Comparison of ENCODE assay signal across 33 cellular contexts in genomic region chr11:106331163-106331562, GRCh38.
A peak's percentile ranks its signal among the peaks of the same experiment; 100 is the strongest.
DNase-seq lines count a peak whose midpoint lies in the region; ATAC-seq, FAIRE-seq and TF ChIP-seq lines count a peak whose summit lies in the region.
"Had no signal": no experiment of that assay in that cellular context is flagged by ENCODE, and none has a peak within 500 bp of the region (broad histone marks: within the 10 kb centered on the region; RNA-seq: fewer than 3 reads in every experiment).

No MANE protein-coding gene starts in this region.

- no peak overlapping the region for H2AFZ ChIP-seq in mammary epithelial cell (ENCODE audit: low read depth, low read length)

- in situ Hi-C loops in mammary epithelial cell (cut with MboI; ENCODE audit: low sequenced_read_pairs in 2 of 2): loop anchor here in 1 of 2 donors (25.0 kb wide), 1 partner anchor 706 kb away; no protein-coding TSS in a partner anchor

- no peak overlapping the region for H3K9ac ChIP-seq in mammary epithelial cell (ENCODE audit: insufficient read depth, low read length)

- CTCF ChIA-PET in mammary epithelial cell (lab: Charles Lee; ENCODE audit: low non-redundant PET): no interaction called here
- CTCF ChIA-PET in MCF 10A (lab: Yijun Ruan, JAX): no interaction called here

- no peaks in the 10 kb centered on the region for H3K36me3 ChIP-seq in mammary epithelial cell (ENCODE audit: insufficient read depth, low read length)
- no peaks in the 10 kb centered on the region for H3K36me3 ChIP-seq in left lung
- H3K36me3 ChIP-seq: colonic mucosa, gastroesophageal sphincter, stomach, thyroid gland had no signal

- H3K9me3 ChIP-seq in mammary epithelial cell (replicated peaks; ENCODE audit: insufficient read depth, low read length): no peaks in the 10 kb centered on the region
- H3K9me3 ChIP-seq in left lung: no peaks in the 10 kb centered on the region
- H3K9me3 ChIP-seq: colonic mucosa, gastroesophageal sphincter, stomach, thyroid gland had no signal

- intact Hi-C loops in mammary epithelial cell (cut with micrococcal nuclease) (no loop called here), MCF 10A (cut with micrococcal nuclease) (no loop called here), left lung (cut with DNase I) (no loop called here)

- H3K4me3 ChIP-seq in mammary epithelial cell (replicated peaks in 1 of 3; ENCODE audit: insufficient read depth in 1 of 3, low read depth in 2 of 3, low read length in 3 of 3): no peak overlapping the region
- H3K4me3 ChIP-seq in fibroblast of villous mesenchyme (ENCODE audit: low read depth, low read length): no peak overlapping the region
- H3K4me3 ChIP-seq in left lung: no peak overlapping the region
- H3K4me3 ChIP-seq: colonic mucosa, gastroesophageal sphincter, smooth muscle cell, stomach, thyroid gland had no signal

- H3K4me1 ChIP-seq in mammary epithelial cell (ENCODE audit: insufficient read depth, low read length) (no peaks in the 10 kb centered on the region), left lung (no peaks in the 10 kb centered on the region)
- H3K4me1 ChIP-seq: colonic mucosa, gastroesophageal sphincter, stomach, thyroid gland had no signal

- no peaks in the 10 kb centered on the region for H4K20me1 ChIP-seq in mammary epithelial cell (ENCODE audit: insufficient read depth, low read length)

- no peak overlapping the region for H3K27ac Mint-ChIP-seq in MCF 10A (ENCODE audit: low read depth, unreplicated experiment)
- H3K27ac Mint-ChIP-seq: CD4-positive, alpha-beta memory T cell; effector memory CD8-positive, alpha-beta T cell; natural killer cell had no signal

- no peaks in the 10 kb centered on the region for H3K27me3 Mint-ChIP-seq in MCF 10A (ENCODE audit: insufficient read depth, unreplicated experiment)
- H3K27me3 Mint-ChIP-seq: CD4-positive, alpha-beta memory T cell; effector memory CD8-positive, alpha-beta T cell had no signal

- no peaks in the 10 kb centered on the region for H3K4me1 Mint-ChIP-seq in MCF 10A (ENCODE audit: insufficient read depth, unreplicated experiment)
- H3K4me1 Mint-ChIP-seq: CD4-positive, alpha-beta memory T cell; natural killer cell had no signal

- no peak for TF ChIP-seq CTCF in mammary epithelial cell (conservative IDR thresholded peaks at IDR 0.05 in 1 of 2, IDR thresholded peaks at IDR 0.05 in 1 of 2; ENCODE audit: extremely low read depth in 1 of 2, insufficient read depth in 1 of 2, low read depth in 1 of 2, low read length in 2 of 2)
- TF ChIP-seq CTCF in MCF 10A (IDR thresholded peaks at IDR 0.05; ENCODE audit: unreplicated experiment): no peak
- no peak for TF ChIP-seq CTCF in fibroblast of villous mesenchyme (IDR thresholded peaks at IDR 0.05; ENCODE audit: insufficient read depth, low read depth, low read length)
- TF ChIP-seq CTCF in left lung (IDR thresholded peaks at IDR 0.05): no peak

- POLR2A ChIA-PET in MCF 10A (lab: Yijun Ruan, JAX): interaction anchor here (0.6 kb wide), 1 partner anchor 291 kb away, joined by 3 read pairs; no protein-coding TSS in a partner anchor

- ATAC-seq in HG03520 (IDR thresholded peaks at IDR 0.05; ENCODE audit: unreplicated experiment) (no peak), left lung (no peak), GM19463 (IDR thresholded peaks at IDR 0.05; ENCODE audit: unreplicated experiment) (no peak)
- ATAC-seq: effector memory CD8-positive, alpha-beta T cell; esophagus mucosa; gastroesophageal sphincter; HCT116; natural killer cell; Panc1 had no signal

- no peaks in the 10 kb centered on the region for H3K9me3 Mint-ChIP-seq in MCF 10A (ENCODE audit: unreplicated experiment)

- no peaks in the 10 kb centered on the region for H3K79me2 ChIP-seq in mammary epithelial cell (ENCODE audit: insufficient read depth, low read length)

- no peaks in the 10 kb centered on the region for H3K36me3 Mint-ChIP-seq in MCF 10A (ENCODE audit: insufficient read depth, unreplicated experiment)
- H3K36me3 Mint-ChIP-seq: CD4-positive, alpha-beta memory T cell; natural killer cell had no signal

- dilution Hi-C loops in mammary epithelial cell (cut with HindIII; ENCODE audit: low sequenced_read_pairs): no loop called here

- H3K27me3 ChIP-seq in mammary epithelial cell (ENCODE audit: insufficient read depth, low read length): no peaks in the 10 kb centered on the region
- H3K27me3 ChIP-seq in left lung: no peaks in the 10 kb centered on the region
- H3K27me3 ChIP-seq: colonic mucosa, gastroesophageal sphincter, stomach, thyroid gland had no signal

- H3K27ac ChIP-seq in mammary epithelial cell (ENCODE audit: insufficient read depth, low read depth, low read length): no peak overlapping the region
- H3K27ac ChIP-seq in left lung: no peak overlapping the region
- H3K27ac ChIP-seq: colonic mucosa, gastroesophageal sphincter, HL-60, stomach, thyroid gland had no signal

- BruUV-seq in mammary epithelial cell (replicated peaks; lab: Mats Ljungman, UMichigan): no TSS peak
- BruUV-seq in MCF 10A (replicated peaks; lab: Mats Ljungman, UMichigan): no TSS peak

- FAIRE-seq in urothelium cell line (lab: Jason Lieb, UNC): no peak
- FAIRE-seq: GM19239 had no signal

- WGBS in mammary epithelial cell (ENCODE audit: low coverage, missing lambda C conversion rate): 75% methylated on average over 2 of the region's 2 CpGs

- DNase-seq in mammary epithelial cell (peak; percentile 67), MCF 10A (ENCODE audit: unreplicated experiment) (no peak), RKO (ENCODE audit: low spot score) (peak; percentile 3), fibroblast of villous mesenchyme (ENCODE audit: low read depth) (peak; percentile 74), urothelium cell line (ENCODE audit: low spot score) (peak; percentile 30), left lung (no peak)
- DNase-seq: 8988T; activated CD4-positive, alpha-beta T cell treated with anti-CD3 and anti-CD28 coated beads, Interleukin-2, amount 50 U/mL, for 4 hours; activated naive CD4-positive, alpha-beta T cell treated with anti-CD3 and anti-CD28 coated beads, Interleukin-2, amount 50 U/mL, for 16 hours; AML-193; amygdala; CD4-positive, alpha-beta memory T cell; colonic mucosa; effector memory CD8-positive, alpha-beta T cell; hypothalamus; Karpas-422; natural killer cell; NCI-H1694 treated with DMSO at 0.1 percent for 48 hours; NCI-H526 treated with DMSO at 0.1 percent for 48 hours; retina; stimulated activated CD4-positive, alpha-beta T cell treated with anti-CD3 and anti-CD28 coated beads, Interleukin-2, amount 100 ng/mL, for 24 hours; stomach; SW 1271; thyroid gland had no signal

- H3K4me3 Mint-ChIP-seq in MCF 10A (ENCODE audit: unreplicated experiment): no peak overlapping the region
- H3K4me3 Mint-ChIP-seq: CD4-positive, alpha-beta memory T cell; effector memory CD8-positive, alpha-beta T cell; natural killer cell had no signal

- H3K4me2 ChIP-seq in mammary epithelial cell (ENCODE audit: insufficient read depth, low read depth, low read length): no peak overlapping the region
- H3K4me2 ChIP-seq: smooth muscle cell had no signal

Comparison
In these comparisons a context has a peak if more than half of its experiments do, and no peak if none do; other contexts are left out.
1. DNase-seq: peak in mammary epithelial cell (single experiment), RKO (single experiment), fibroblast of villous mesenchyme (single experiment) and urothelium cell line (single experiment); none in MCF 10A (single experiment) and left lung (0 of 2).